In genomic region chr3:46501702-46502101, GRCh38 we compare ENCODE assay signal across 1 cellular context.
TF ChIP-seq lines count a peak whose summit lies in the region.

No MANE protein-coding gene starts in this region.

TF ChIP-seq in HepG2, 621 proteins besides CTCF, POLR2A, EP300 and RAD21:
- TF ChIP-seq ZNF335 (CRISPR knock-in tag; IDR thresholded peaks at IDR 0.05) (no peak), ZNF766 (CRISPR knock-in tag; IDR thresholded peaks at IDR 0.05; ENCODE audit: borderline replicate concordance) (no peak), MNT (IDR thresholded peaks at IDR 0.05) (0 out of 2 replicates have a peak, but pooled peaks have one; percentile 22)
TF ChIP-seq in HepG2: peak in this region for 1.
